In genomic region chr12:31951939-31952338, GRCh38 we compare ENCODE assay signal across 18 cellular contexts. TPM values are rescaled to one million over a fixed set of nuclear protein-coding genes. Genes with fewer than 3 reads are reported as not detected.
A peak's percentile ranks its signal among the peaks of the same experiment; 100 is the strongest.
DNase-seq lines count a peak whose midpoint lies in the region; ATAC-seq and TF ChIP-seq lines count a peak whose summit lies in the region.
"Had no signal": no experiment of that assay in that cellular context is flagged by ENCODE, and none has a peak within 500 bp of the region (broad histone marks: within the 10 kb centered on the region; RNA-seq: fewer than 3 reads in every experiment).

No MANE protein-coding gene starts in this region.

- no peak overlapping the region for H3K4me3 Mint-ChIP-seq in activated B cell treated with CpG ODN at 0.5 μM for 24 hours
- no peak overlapping the region for H3K4me3 Mint-ChIP-seq in stimulated activated memory B cell treated with anti-CD40 and anti-IgM and Interleukin-4, amounts not matched to agents 10 μg/mL and 1 μg/mL and 100 μg/mL, for 72 hours
- H3K4me3 Mint-ChIP-seq: CD4-positive, alpha-beta T cell had no signal

- ATAC-seq in GM18868 (IDR thresholded peaks at IDR 0.05; ENCODE audit: unreplicated experiment) = peak; percentile 54
- ATAC-seq in activated B cell treated with CpG ODN at 0.5 μM for 24 hours (ENCODE audit: low read depth) = peak; percentile 19
- no peak for ATAC-seq in stimulated activated memory B cell treated with anti-CD40 and anti-IgM and Interleukin-4, amounts not matched to agents 10 μg/mL and 1 μg/mL and 100 μg/mL, for 72 hours

- peaks cover 59% of the 10 kb centered on the region for H3K4me1 Mint-ChIP-seq in activated B cell treated with CpG ODN at 0.5 μM for 24 hours
- peaks cover 68% of the 10 kb centered on the region for H3K4me1 Mint-ChIP-seq in stimulated activated memory B cell treated with anti-CD40 and anti-IgM and Interleukin-4, amounts not matched to agents 10 μg/mL and 1 μg/mL and 100 μg/mL, for 72 hours

- H3K9me3 Mint-ChIP-seq in activated B cell treated with CpG ODN at 0.5 μM for 24 hours = peaks cover 22% of the 10 kb centered on the region
- H3K9me3 Mint-ChIP-seq in stimulated activated memory B cell treated with anti-CD40 and anti-IgM and Interleukin-4, amounts not matched to agents 10 μg/mL and 1 μg/mL and 100 μg/mL, for 72 hours = peaks cover 29% of the 10 kb centered on the region

- peaks cover 43% of the 10 kb centered on the region for H3K36me3 Mint-ChIP-seq in activated B cell treated with CpG ODN at 0.5 μM for 24 hours (ENCODE audit: low read depth)
- peaks cover 60% of the 10 kb centered on the region for H3K36me3 Mint-ChIP-seq in stimulated activated memory B cell treated with anti-CD40 and anti-IgM and Interleukin-4, amounts not matched to agents 10 μg/mL and 1 μg/mL and 100 μg/mL, for 72 hours

- intact Hi-C loops in activated B cell treated with CpG ODN at 0.5 μM for 24 hours (cut with micrococcal nuclease) = loop anchor here (2.0 kb wide), 1 partner anchor 55 kb away; no protein-coding TSS in a partner anchor

- H3K27ac Mint-ChIP-seq in activated B cell treated with CpG ODN at 0.5 μM for 24 hours = peak overlapping the region; percentile 57
- peak overlapping the region; percentile 68 for H3K27ac Mint-ChIP-seq in stimulated activated memory B cell treated with anti-CD40 and anti-IgM and Interleukin-4, amounts not matched to agents 10 μg/mL and 1 μg/mL and 100 μg/mL, for 72 hours
- H3K27ac Mint-ChIP-seq: CD4-positive, alpha-beta T cell had no signal

- POLR2A ChIA-PET in activated B cell treated with CpG ODN at 0.5 μM for 24 hours (lab: Charles Lee) = interaction anchor here (0.7 kb wide), 1 partner anchor 223 kb away, joined by 8 read pairs; the partner anchor contains the start of gene AMN1

- CTCF ChIA-PET in activated B cell treated with CpG ODN at 0.5 μM for 24 hours (lab: Charles Lee) = no interaction called here

- no peaks in the 10 kb centered on the region for H3K27me3 Mint-ChIP-seq in activated B cell treated with CpG ODN at 0.5 μM for 24 hours
- no peaks in the 10 kb centered on the region for H3K27me3 Mint-ChIP-seq in stimulated activated memory B cell treated with anti-CD40 and anti-IgM and Interleukin-4, amounts not matched to agents 10 μg/mL and 1 μg/mL and 100 μg/mL, for 72 hours
- H3K27me3 Mint-ChIP-seq: CD4-positive, alpha-beta T cell had no signal

- no peak for TF ChIP-seq CTCF in GM12865 (IDR thresholded peaks at IDR 0.05; ENCODE audit: insufficient read depth, low read depth, low read length, missing control alignments)
- no peak for TF ChIP-seq CTCF in activated B cell treated with CpG ODN at 0.5 μM for 24 hours (IDR thresholded peaks at IDR 0.05)
- TF ChIP-seq CTCF in GM20000 (IDR thresholded peaks at IDR 0.05; ENCODE audit: extremely low read depth, missing control alignments) = no peak

- peak; percentile 41 for DNase-seq in GM12865 (ENCODE audit: low read depth)
- no peak for DNase-seq in activated B cell treated with CpG ODN at 0.5 μM for 24 hours
- DNase-seq in HuH-7.5 (ENCODE audit: low spot score) = no peak
- DNase-seq in HUDEP-2 (lab: John Stamatoyannopoulos, UW; ENCODE audit: unreplicated experiment in 76 of 76) = no peak
- no peak for DNase-seq in GM20000 (ENCODE audit: low spot score)
- DNase-seq: ACHN; AML-193; CD4-positive, alpha-beta T cell; EL; NCI-H1436; NCI-H2029; NCI-H2171 treated with DMSO at 0.1 percent for 48 hours; NCI-H774; RPMI8226; SJCRH30 had no signal

- no peak overlapping the region for H3K4me3 ChIP-seq in GM12865 (ENCODE audit: low read depth, low read length)
- H3K4me3 ChIP-seq: HAP-1, SJCRH30 had no signal

RNA-seq across cellular contexts. Expression of gene RESF1, which starts 7.3 kb away (rescaled TPM):
- 286 and 299 TPM in 2 replicates for total RNA-seq in activated B cell treated with CpG ODN at 0.5 μM for 24 hours
